In genomic region chr6:158648682-158649131, GRCh38 we compare ENCODE assay signal across 1 cellular context.
A peak's percentile ranks its signal among the peaks of the same experiment; 100 is the strongest.
TF ChIP-seq lines count a peak whose summit lies in the region.

No MANE protein-coding gene starts in this region.

TF ChIP-seq in GM12878, 131 proteins besides CTCF, POLR2A, EP300 and RAD21 (continued from another document and continues in another):
- TF ChIP-seq CUX1 (IDR thresholded peaks at IDR 0.05; ENCODE audit: insufficient replicate concordance, low read depth, low read length) (no peak), KDM1A (IDR thresholded peaks at IDR 0.05; ENCODE audit: borderline replicate concordance) (no peak), TCF3 (IDR thresholded peaks at IDR 0.05; ENCODE audit: borderline replicate concordance, insufficient read depth, low read depth, low read length) (peak; percentile 61), REST (IDR thresholded peaks at IDR 0.05; ENCODE audit: low read depth, low read length) (0 out of 2 replicates have a peak, but pooled peaks have one; percentile 6), EZH2 (IDR thresholded peaks at IDR 0.05; ENCODE audit: borderline replicate concordance, control insufficient read depth, low read depth, low read length) (no peak), ZNF687 (IDR thresholded peaks at IDR 0.05) (no peak), ZBTB40 (IDR thresholded peaks at IDR 0.05; ENCODE audit: borderline replicate concordance) (no peak), MEF2A (IDR thresholded peaks at IDR 0.05; ENCODE audit: insufficient read depth, low read depth, low read length) (peak; percentile 97), YY1 (IDR thresholded peaks at IDR 0.05; ENCODE audit: low read depth, low read length) (peak; percentile 31; the same call in 1 of the 2 replicates), SIN3A (IDR thresholded peaks at IDR 0.05; ENCODE audit: low read depth, low read length) (no peak), STAT3 (IDR thresholded peaks at IDR 0.05; ENCODE audit: low read depth, low read length) (no peak), E2F4 (IDR thresholded peaks at IDR 0.05; ENCODE audit: low read depth, low read length) (no peak), BRCA1 (IDR thresholded peaks at IDR 0.05; ENCODE audit: low read depth, low read length) (no peak), RELB (IDR thresholded peaks at IDR 0.05; ENCODE audit: low read depth) (peak; percentile 93), MTA2 (IDR thresholded peaks at IDR 0.05; ENCODE audit: low read depth) (peak; percentile 87), TBL1XR1 (IDR thresholded peaks at IDR 0.05; ENCODE audit: low read depth, low read length) (peak; percentile 65; the same call in 1 of the 2 replicates), BHLHE40 (IDR thresholded peaks at IDR 0.05; ENCODE audit: borderline replicate concordance in 1 of 2, low read depth in 2 of 2, low read length in 1 of 2) (peak; percentile 87 to 92), IKZF2 (IDR thresholded peaks at IDR 0.05) (peak; percentile 99), LARP7 (IDR thresholded peaks at IDR 0.05) (no peak), GABPA (IDR thresholded peaks at IDR 0.05; ENCODE audit: low read depth) (peak; percentile 70), TAF1 (IDR thresholded peaks at IDR 0.05; ENCODE audit: borderline replicate concordance, low read depth, low read length) (no peak), SIX5 (IDR thresholded peaks at IDR 0.05; ENCODE audit: low read depth, low read length, severe bottlenecking) (no peak), ZNF592 (IDR thresholded peaks at IDR 0.05) (0 out of 2 replicates have a peak, but pooled peaks have one; percentile 80), POLR2AphosphoS2 (IDR thresholded peaks at IDR 0.05; ENCODE audit: low read depth, low read length) (no peak), JUNB (IDR thresholded peaks at IDR 0.05) (peak; percentile 99), BCL11A (IDR thresholded peaks at IDR 0.05; ENCODE audit: low read depth, low read length) (peak; percentile 94), GATAD2B (conservative IDR thresholded peaks at IDR 0.05; ENCODE audit: low read depth) (no peak; the same call in 1 of the 2 replicates), ZNF622 (IDR thresholded peaks at IDR 0.05) (no peak), HDAC2 (IDR thresholded peaks at IDR 0.05) (no peak), BMI1 (IDR thresholded peaks at IDR 0.05; ENCODE audit: borderline replicate concordance) (peak; percentile 69), RELA (IDR thresholded peaks at IDR 0.05; ENCODE audit: borderline replicate concordance, partially characterized antibody) (no peak), RFX5 (IDR thresholded peaks at IDR 0.05; ENCODE audit: low read depth, low read length) (no peak), CREB1 (IDR thresholded peaks at IDR 0.05; ENCODE audit: low read depth) (peak; percentile 81)
